In the genomic region with DNA sequence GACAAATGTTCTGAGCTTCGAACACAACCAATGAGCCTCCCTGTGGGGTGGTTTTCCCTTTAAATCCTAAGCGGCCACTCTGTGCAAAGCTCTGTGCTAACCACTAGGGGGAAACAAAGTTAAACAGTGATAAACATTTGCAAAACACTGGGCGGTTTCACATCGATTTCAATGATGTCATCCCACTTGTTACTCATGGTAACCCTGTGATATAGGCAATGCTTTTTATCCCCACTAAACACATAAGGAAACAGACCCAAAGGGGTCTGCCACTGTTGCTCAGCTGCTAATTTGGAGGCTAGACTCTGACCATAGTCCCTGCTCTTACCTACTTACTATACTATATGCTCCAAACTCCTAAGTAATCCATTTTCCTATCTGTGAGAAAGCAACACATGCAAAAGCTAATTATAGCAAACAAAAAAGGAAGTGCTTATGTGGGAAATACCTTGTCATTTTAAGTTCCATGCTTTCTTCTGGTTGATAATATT, we compare ENCODE assay signal across 1 cellular context.
TF ChIP-seq lines count a peak whose summit lies in the region.

No MANE protein-coding gene starts in this region.

TF ChIP-seq in GM12878, 131 proteins besides CTCF, POLR2A, EP300 and RAD21 (continued from another document):
- TF ChIP-seq, protein P1, sequence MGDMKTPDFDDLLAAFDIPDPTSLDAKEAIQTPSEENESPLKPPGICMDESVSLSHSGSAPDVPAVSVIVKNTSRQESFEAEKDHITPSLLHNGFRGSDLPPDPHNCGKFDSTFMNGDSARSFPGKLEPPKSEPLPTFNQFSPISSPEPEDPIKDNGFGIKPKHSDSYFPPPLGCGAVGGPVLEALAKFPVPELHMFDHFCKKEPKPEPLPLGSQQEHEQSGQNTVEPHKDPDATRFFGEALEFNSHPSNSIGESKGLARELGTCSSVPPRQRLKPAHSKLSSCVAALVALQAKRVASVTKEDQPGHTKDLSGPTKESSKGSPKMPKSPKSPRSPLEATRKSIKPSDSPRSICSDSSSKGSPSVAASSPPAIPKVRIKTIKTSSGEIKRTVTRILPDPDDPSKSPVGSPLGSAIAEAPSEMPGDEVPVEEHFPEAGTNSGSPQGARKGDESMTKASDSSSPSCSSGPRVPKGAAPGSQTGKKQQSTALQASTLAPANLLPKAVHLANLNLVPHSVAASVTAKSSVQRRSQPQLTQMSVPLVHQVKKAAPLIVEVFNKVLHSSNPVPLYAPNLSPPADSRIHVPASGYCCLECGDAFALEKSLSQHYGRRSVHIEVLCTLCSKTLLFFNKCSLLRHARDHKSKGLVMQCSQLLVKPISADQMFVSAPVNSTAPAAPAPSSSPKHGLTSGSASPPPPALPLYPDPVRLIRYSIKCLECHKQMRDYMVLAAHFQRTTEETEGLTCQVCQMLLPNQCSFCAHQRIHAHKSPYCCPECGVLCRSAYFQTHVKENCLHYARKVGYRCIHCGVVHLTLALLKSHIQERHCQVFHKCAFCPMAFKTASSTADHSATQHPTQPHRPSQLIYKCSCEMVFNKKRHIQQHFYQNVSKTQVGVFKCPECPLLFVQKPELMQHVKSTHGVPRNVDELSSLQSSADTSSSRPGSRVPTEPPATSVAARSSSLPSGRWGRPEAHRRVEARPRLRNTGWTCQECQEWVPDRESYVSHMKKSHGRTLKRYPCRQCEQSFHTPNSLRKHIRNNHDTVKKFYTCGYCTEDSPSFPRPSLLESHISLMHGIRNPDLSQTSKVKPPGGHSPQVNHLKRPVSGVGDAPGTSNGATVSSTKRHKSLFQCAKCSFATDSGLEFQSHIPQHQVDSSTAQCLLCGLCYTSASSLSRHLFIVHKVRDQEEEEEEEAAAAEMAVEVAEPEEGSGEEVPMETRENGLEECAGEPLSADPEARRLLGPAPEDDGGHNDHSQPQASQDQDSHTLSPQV (IDR thresholded peaks at IDR 0.05) = no peak
- TF ChIP-seq RBBP5 (conservative IDR thresholded peaks at IDR 0.05) = no peak
- TF ChIP-seq SMARCA5 (IDR thresholded peaks at IDR 0.05) = no peak
- TF ChIP-seq BHLHE40 (IDR thresholded peaks at IDR 0.05; ENCODE audit: borderline replicate concordance in 1 of 2, low read depth in 2 of 2, low read length in 1 of 2) = no peak
- TF ChIP-seq CREB1 (IDR thresholded peaks at IDR 0.05; ENCODE audit: low read depth) = peak; percentile 45; the same call in 1 of the 2 replicates
- peak; percentile 56 for TF ChIP-seq CREM (IDR thresholded peaks at IDR 0.05; ENCODE audit: low read depth)
- TF ChIP-seq CBFB (IDR thresholded peaks at IDR 0.05; ENCODE audit: low read depth) = no peak
- TF ChIP-seq, protein P2, sequence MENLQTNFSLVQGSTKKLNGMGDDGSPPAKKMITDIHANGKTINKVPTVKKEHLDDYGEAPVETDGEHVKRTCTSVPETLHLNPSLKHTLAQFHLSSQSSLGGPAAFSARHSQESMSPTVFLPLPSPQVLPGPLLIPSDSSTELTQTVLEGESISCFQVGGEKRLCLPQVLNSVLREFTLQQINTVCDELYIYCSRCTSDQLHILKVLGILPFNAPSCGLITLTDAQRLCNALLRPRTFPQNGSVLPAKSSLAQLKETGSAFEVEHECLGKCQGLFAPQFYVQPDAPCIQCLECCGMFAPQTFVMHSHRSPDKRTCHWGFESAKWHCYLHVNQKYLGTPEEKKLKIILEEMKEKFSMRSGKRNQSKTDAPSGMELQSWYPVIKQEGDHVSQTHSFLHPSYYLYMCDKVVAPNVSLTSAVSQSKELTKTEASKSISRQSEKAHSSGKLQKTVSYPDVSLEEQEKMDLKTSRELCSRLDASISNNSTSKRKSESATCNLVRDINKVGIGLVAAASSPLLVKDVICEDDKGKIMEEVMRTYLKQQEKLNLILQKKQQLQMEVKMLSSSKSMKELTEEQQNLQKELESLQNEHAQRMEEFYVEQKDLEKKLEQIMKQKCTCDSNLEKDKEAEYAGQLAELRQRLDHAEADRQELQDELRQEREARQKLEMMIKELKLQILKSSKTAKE (IDR thresholded peaks at IDR 0.05; ENCODE audit: low read depth, poor library complexity, severe bottlenecking) = peak; percentile 14
- no peak for TF ChIP-seq HDGF (IDR thresholded peaks at IDR 0.05)
- TF ChIP-seq, protein P3, sequence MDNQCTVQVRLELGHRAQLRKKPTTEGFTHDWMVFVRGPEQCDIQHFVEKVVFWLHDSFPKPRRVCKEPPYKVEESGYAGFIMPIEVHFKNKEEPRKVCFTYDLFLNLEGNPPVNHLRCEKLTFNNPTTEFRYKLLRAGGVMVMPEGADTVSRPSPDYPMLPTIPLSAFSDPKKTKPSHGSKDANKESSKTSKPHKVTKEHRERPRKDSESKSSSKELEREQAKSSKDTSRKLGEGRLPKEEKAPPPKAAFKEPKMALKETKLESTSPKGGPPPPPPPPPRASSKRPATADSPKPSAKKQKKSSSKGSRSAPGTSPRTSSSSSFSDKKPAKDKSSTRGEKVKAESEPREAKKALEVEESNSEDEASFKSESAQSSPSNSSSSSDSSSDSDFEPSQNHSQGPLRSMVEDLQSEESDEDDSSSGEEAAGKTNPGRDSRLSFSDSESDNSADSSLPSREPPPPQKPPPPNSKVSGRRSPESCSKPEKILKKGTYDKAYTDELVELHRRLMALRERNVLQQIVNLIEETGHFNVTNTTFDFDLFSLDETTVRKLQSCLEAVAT (IDR thresholded peaks at IDR 0.05) = no peak
- TF ChIP-seq MAX (IDR thresholded peaks at IDR 0.05; ENCODE audit: low read depth, low read length) = no peak
- no peak for TF ChIP-seq PRDM15 (CRISPR knock-in tag; IDR thresholded peaks at IDR 0.05)
- TF ChIP-seq IKZF2 (IDR thresholded peaks at IDR 0.05) = 0 out of 4 replicates have a peak, but pooled peaks of 1 of the 2 experiments have one; percentile 22
TF ChIP-seq in GM12878: peak in this region for 18.
